ENCODE assay signal across 9 cellular contexts in genomic region chr11:70118642-70119041, GRCh38. TPM values are rescaled to one million over a fixed set of nuclear protein-coding genes. Genes with fewer than 3 reads are reported as not detected.
"Had no signal": no experiment of that assay in that cellular context is flagged by ENCODE, and none has a peak within 500 bp of the region (broad histone marks: within the 10 kb centered on the region; RNA-seq: fewer than 3 reads in every experiment).

No MANE protein-coding gene starts in this region.

- H3K9ac ChIP-seq: GM23248 had no signal

- H3K36me3 Mint-ChIP-seq: IgD-negative memory B cell had no signal

- H3K4me3 Mint-ChIP-seq: H9, HFFc6, IgD-negative memory B cell had no signal

- H3K4me3 ChIP-seq: GM23248 had no signal

- DNase-seq: GM23248, GOT3, H9, HCEC 1CT, HFFc6, KG1 had no signal

- H3K4me1 Mint-ChIP-seq: IgD-negative memory B cell had no signal

- FAIRE-seq: H54, HepG2 had no signal

- H3K27ac ChIP-seq: GM23248 had no signal

- ATAC-seq: HepG2 had no signal

- H2AFZ ChIP-seq: GM23248 had no signal

- H3K27ac Mint-ChIP-seq: H9, HFFc6, IgD-negative memory B cell had no signal

RNA-seq across cellular contexts. Expression of gene ANO1, which starts 40.5 kb away (rescaled TPM):
- total RNA-seq: HepG2, HFFc6 had no signal
- polyA plus RNA-seq: GM23248, HepG2, IgD-negative memory B cell had no signal
